In the genomic region with DNA sequence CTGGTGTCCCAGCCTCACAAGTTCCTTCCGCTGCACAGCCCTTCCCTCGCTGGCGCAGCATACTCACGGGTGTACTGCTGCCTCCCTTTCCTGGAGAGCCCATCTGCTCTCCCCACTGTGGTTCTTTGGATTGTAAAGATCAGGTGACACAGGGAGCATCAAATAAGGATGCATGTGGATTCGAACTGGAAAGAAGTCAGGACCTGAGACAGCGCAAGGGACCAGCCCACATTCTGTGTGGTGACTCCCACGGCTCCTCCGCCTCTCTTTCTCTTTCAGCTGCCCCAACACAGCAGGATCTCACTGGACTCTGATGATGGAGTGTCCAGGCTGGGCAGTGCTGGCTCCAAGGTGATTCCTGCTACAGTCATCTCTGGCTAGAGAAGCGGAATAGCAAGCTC, we compare ENCODE assay signal across 18 cellular contexts. TPM values are rescaled to one million over a fixed set of nuclear protein-coding genes. Genes with fewer than 3 reads are reported as not detected.
DNase-seq lines count a peak whose midpoint lies in the region; ATAC-seq and TF ChIP-seq lines count a peak whose summit lies in the region.
"Had no signal": no experiment of that assay in that cellular context is flagged by ENCODE, and none has a peak within 500 bp of the region (broad histone marks: within the 10 kb centered on the region; RNA-seq: fewer than 3 reads in every experiment).

No MANE protein-coding gene starts in this region.

- H3K4me2 ChIP-seq in fibroblast of lung (ENCODE audit: extremely low read depth, insufficient read depth, low read length): no peak overlapping the region

- peaks cover 77% of the 10 kb centered on the region for H3K36me3 Mint-ChIP-seq in MCF 10A (ENCODE audit: insufficient read depth, unreplicated experiment)
- peaks cover 0 to 2% of the 10 kb centered on the region in 2 donors for H3K36me3 Mint-ChIP-seq in activated T-cell treated with anti-CD3 and anti-CD28 coated beads, Interleukin-2, amount 50 U/mL, for 72 hours (ENCODE audit: insufficient read depth in 2 of 2)

- H3K9me3 ChIP-seq in breast epithelium (no peaks in the 10 kb centered on the region), SJSA1 (replicated peaks) (no peaks in the 10 kb centered on the region), fibroblast of lung (ENCODE audit: control insufficient read depth, insufficient read depth, low read depth, low read length) (no peaks in the 10 kb centered on the region), heart left ventricle (no peaks in the 10 kb centered on the region)
- H3K9me3 ChIP-seq: mucosa of descending colon, suprapubic skin had no signal

- H3K79me2 ChIP-seq in fibroblast of lung (ENCODE audit: control insufficient read depth, insufficient read depth, low read length): no peaks in the 10 kb centered on the region
- H3K79me2 ChIP-seq: parathyroid adenoma had no signal

- H3K27ac Mint-ChIP-seq in MCF 10A (ENCODE audit: low read depth, unreplicated experiment): peak overlapping the region; percentile 49
- H3K27ac Mint-ChIP-seq in activated T-cell treated with anti-CD3 and anti-CD28 coated beads, Interleukin-2, amount 50 U/mL, for 72 hours: no peak overlapping the region

- H3K4me3 Mint-ChIP-seq in MCF 10A (ENCODE audit: unreplicated experiment): no peak overlapping the region
- H3K4me3 Mint-ChIP-seq in activated T-cell treated with anti-CD3 and anti-CD28 coated beads, Interleukin-2, amount 50 U/mL, for 72 hours: no peak overlapping the region

- H2AFZ ChIP-seq in fibroblast of lung (ENCODE audit: low read length): no peak overlapping the region
- H2AFZ ChIP-seq: parathyroid adenoma had no signal

- no peaks in the 10 kb centered on the region for H3K27me3 Mint-ChIP-seq in MCF 10A (ENCODE audit: insufficient read depth, unreplicated experiment)
- H3K27me3 Mint-ChIP-seq in activated T-cell treated with anti-CD3 and anti-CD28 coated beads, Interleukin-2, amount 50 U/mL, for 72 hours (ENCODE audit: low read depth): no peaks in the 10 kb centered on the region

- H3K27ac ChIP-seq in breast epithelium: no peak overlapping the region
- H3K27ac ChIP-seq in SJSA1: peak overlapping the region; percentile 72
- peak overlapping the region; percentile 33 for H3K27ac ChIP-seq in fibroblast of lung (ENCODE audit: insufficient read depth, low read length)
- no peak overlapping the region for H3K27ac ChIP-seq in heart left ventricle
- H3K27ac ChIP-seq: parathyroid adenoma, suprapubic skin had no signal

- BruUV-seq in MCF 10A (replicated peaks; lab: Mats Ljungman, UMichigan): no TSS peak

- DNase-seq in MCF 10A (ENCODE audit: unreplicated experiment): no peak
- DNase-seq in breast epithelium (ENCODE audit: low spot score in 2 of 2): no peak
- DNase-seq in SJSA1 (ENCODE audit: low read depth in 1 of 2, low spot score in 2 of 2): peak in 1 of 2 experiments; percentile 11
- DNase-seq in fibroblast of lung (ENCODE audit: low read depth in 2 of 2): peak in 1 of 2 donors; percentile 51
- DNase-seq in COR-L47 (lab: John Stamatoyannopoulos, UW): no peak
- no peak for DNase-seq in activated T-cell treated with anti-CD3 and anti-CD28 coated beads, Interleukin-2, amount 50 U/mL, for 72 hours
- DNase-seq in DMS153 (lab: John Stamatoyannopoulos, UW): no peak
- no peak for DNase-seq in heart left ventricle
- DNase-seq: activated CD4-positive, alpha-beta T cell treated with anti-CD3 and anti-CD28 coated beads, Interleukin-2, amount 50 U/mL, for 48 hours; anterior cingulate cortex; foreskin melanocyte; mucosa of descending colon; NCI-H1417 treated with DMSO at 0.1 percent for 48 hours; NCI-H526; RPMI8226; T-helper 9 cell had no signal

- no peaks in the 10 kb centered on the region for H4K20me1 ChIP-seq in fibroblast of lung (ENCODE audit: control insufficient read depth, extremely low read depth, insufficient read depth, low read length)

- TF ChIP-seq CTCF in MCF 10A (IDR thresholded peaks at IDR 0.05; ENCODE audit: unreplicated experiment): no peak
- no peak for TF ChIP-seq CTCF in breast epithelium (IDR thresholded peaks at IDR 0.05)
- no peak for TF ChIP-seq CTCF in fibroblast of lung (conservative IDR thresholded peaks at IDR 0.05 in 1 of 2, IDR thresholded peaks at IDR 0.05 in 1 of 2; ENCODE audit: low read depth in 1 of 2, low read length in 2 of 2)
- no peak for TF ChIP-seq CTCF in heart left ventricle (IDR thresholded peaks at IDR 0.05)

- TF ChIP-seq POLR2A in breast epithelium (IDR thresholded peaks at IDR 0.05) (no peak), heart left ventricle (IDR thresholded peaks at IDR 0.05) (no peak)

- POLR2A ChIA-PET in MCF 10A (lab: Yijun Ruan, JAX): interaction anchor here (0.7 to 2.9 kb wide), 4 partner anchors 8 to 137 kb away, joined by 3 to 13 read pairs (median 8); a partner anchor contains a TSS

- 84 to 90% (median 85%) methylated on average over 9 of the region's 9 CpGs for WGBS in heart left ventricle, 4 donors

- H3K9ac ChIP-seq in fibroblast of lung (ENCODE audit: insufficient read depth, low read length): no peak overlapping the region
- H3K9ac ChIP-seq: parathyroid adenoma had no signal

- peaks cover 0 to 6% of the 10 kb centered on the region in 2 donors for H3K4me1 ChIP-seq in breast epithelium
- peaks cover 24% of the 10 kb centered on the region for H3K4me1 ChIP-seq in SJSA1 (replicated peaks)
- peaks cover 12% of the 10 kb centered on the region for H3K4me1 ChIP-seq in fibroblast of lung (ENCODE audit: control insufficient read depth, extremely low read depth, insufficient read depth, low read length)
- H3K4me1 ChIP-seq in heart left ventricle: peaks cover 0 to 50% (median 23%) of the 10 kb centered on the region in 12 donors
- H3K4me1 ChIP-seq: parathyroid adenoma had no signal

- CTCF ChIA-PET in MCF 10A (lab: Yijun Ruan, JAX): interaction anchor here (0.7 to 3.0 kb wide), 7 partner anchors 10 to 317 kb away, joined by 3 to 13 read pairs (median 3); no protein-coding TSS in a partner anchor

- H3K36me3 ChIP-seq in breast epithelium: no peaks in the 10 kb centered on the region
- peaks cover 29% of the 10 kb centered on the region for H3K36me3 ChIP-seq in SJSA1
- H3K36me3 ChIP-seq in fibroblast of lung (ENCODE audit: control insufficient read depth, insufficient read depth, low read length): peaks cover 4% of the 10 kb centered on the region
- peaks cover 0 to 76% (median 59%) of the 10 kb centered on the region in 9 donors for H3K36me3 ChIP-seq in heart left ventricle

- intact Hi-C loops in MCF 10A (cut with micrococcal nuclease): no loop called here
- intact Hi-C loops in breast epithelium (cut with DNase I; ENCODE audit: low total_unique reads): no loop called here
- intact Hi-C loops in heart left ventricle (cut with DNase I): loop anchor here in 1 of 10 donors (10.0 kb wide), 1 partner anchor 1028 kb away; no protein-coding TSS in a partner anchor

- H3K4me3 ChIP-seq in breast epithelium (no peak overlapping the region), SJSA1 (no peak overlapping the region), fibroblast of lung (replicated peaks in 1 of 4; ENCODE audit: control extremely low read depth in 1 of 4, insufficient read depth in 1 of 4, low read depth in 3 of 4, low read length in 4 of 4) (no peak overlapping the region), heart left ventricle (no peak overlapping the region)
- H3K4me3 ChIP-seq: mucosa of descending colon, suprapubic skin had no signal

- ATAC-seq in activated T-cell treated with anti-CD3 and anti-CD28 coated beads, Interleukin-2, amount 50 U/mL, for 72 hours (replicated peaks in 1 of 2): no peak
- ATAC-seq in heart left ventricle: no peak
- ATAC-seq: mucosa of descending colon had no signal

- H3K27me3 ChIP-seq in breast epithelium (no peaks in the 10 kb centered on the region), SJSA1 (replicated peaks) (no peaks in the 10 kb centered on the region), fibroblast of lung (ENCODE audit: control insufficient read depth, insufficient read depth, low read length) (no peaks in the 10 kb centered on the region), heart left ventricle (no peaks in the 10 kb centered on the region)
- H3K27me3 ChIP-seq: suprapubic skin had no signal

- H3K9me3 Mint-ChIP-seq in MCF 10A (ENCODE audit: unreplicated experiment): no peaks in the 10 kb centered on the region
- no peaks in the 10 kb centered on the region for H3K9me3 Mint-ChIP-seq in activated T-cell treated with anti-CD3 and anti-CD28 coated beads, Interleukin-2, amount 50 U/mL, for 72 hours

- peaks cover 6% of the 10 kb centered on the region for H3K4me1 Mint-ChIP-seq in MCF 10A (ENCODE audit: insufficient read depth, unreplicated experiment)
- no peaks in the 10 kb centered on the region for H3K4me1 Mint-ChIP-seq in activated T-cell treated with anti-CD3 and anti-CD28 coated beads, Interleukin-2, amount 50 U/mL, for 72 hours (ENCODE audit: low read depth)

RNA-seq across cellular contexts. Expression of a gene that starts 8.1 kb away (rescaled TPM):
- total RNA-seq in MCF 10A (2022): 30.1 and 37.8 TPM in 2 replicates
- 10 to 100 TPM; 49.2 to 99.4 (median 97.5) TPM for total RNA-seq in breast epithelium
- total RNA-seq in SJSA1 (2014; rRNA removed; shearing (Covaris generic)): 12.2 and 33.5 TPM in 2 replicates
- total RNA-seq in fibroblast of lung: 112 and 123 TPM in 2 replicates
- polyA plus RNA-seq in fibroblast of lung: 31.6 and 36.3 TPM in 2 replicates
- polyA plus RNA-seq in fibroblast of lung (2012): 26.1 and 28.4 TPM in 2 replicates
- polyA minus RNA-seq in fibroblast of lung (ENCODE audit: low replicate concordance): 21.5 and 29.9 TPM in 2 replicates
- 10 to 100 TPM; 10.4 to 12.2 TPM for total RNA-seq in activated T-cell treated with anti-CD3 and anti-CD28 coated beads, Interleukin-2, amount 50 U/mL, for 72 hours
- total RNA-seq in heart left ventricle: 100 to 1,000 TPM in 7 of 9 donors, 10 to 100 TPM in 2; 87.0 to 334 (median 162) TPM
- 10 to 100 TPM; 31.0 to 46.3 TPM for polyA plus RNA-seq in heart left ventricle

RNA-seq across cellular contexts. Expression of a gene that starts 15.9 kb away (rescaled TPM):
- total RNA-seq in MCF 10A (2022): not detected in 2 replicates
- total RNA-seq in breast epithelium: under 1 TPM in 2 of 3 donors, not detected in 1; under 0.01 to 0.59 TPM
- total RNA-seq in SJSA1 (2014; rRNA removed; shearing (Covaris generic)): 0.03 TPM in 1 of 2 replicates, not detected in the other
- not detected in 2 replicates for total RNA-seq in fibroblast of lung
- polyA plus RNA-seq in fibroblast of lung: 0.01 TPM in 1 of 2 replicates, not detected in the other
- not detected in 2 replicates for polyA plus RNA-seq in fibroblast of lung (2012)
- not detected in 2 replicates for polyA minus RNA-seq in fibroblast of lung (ENCODE audit: low replicate concordance)
- total RNA-seq in activated T-cell treated with anti-CD3 and anti-CD28 coated beads, Interleukin-2, amount 50 U/mL, for 72 hours: under 1 TPM in 1 of 2 donors, not detected in 1; 0.02 TPM
- 1 to 10 TPM in 4 of 9 donors, under 1 TPM in 5; 0.30 to 2.0 (median 0.97) TPM for total RNA-seq in heart left ventricle
- under 1 TPM; 0.01 to 0.46 TPM for polyA plus RNA-seq in heart left ventricle

RNA-seq across cellular contexts. Expression of a gene that starts 44.8 kb away (rescaled TPM):
- total RNA-seq in MCF 10A (2022) (not detected in 2 replicates), breast epithelium (not detected), fibroblast of lung (not detected in 2 replicates), heart left ventricle (not detected)
- not detected in 2 replicates for total RNA-seq in SJSA1 (2014; rRNA removed; shearing (Covaris generic))
- polyA plus RNA-seq in fibroblast of lung (not detected in 2 replicates), heart left ventricle (not detected)
- not detected in 2 replicates for polyA plus RNA-seq in fibroblast of lung (2012)
- polyA minus RNA-seq in fibroblast of lung (ENCODE audit: low replicate concordance): not detected in 2 replicates
- not detected for total RNA-seq in activated T-cell treated with anti-CD3 and anti-CD28 coated beads, Interleukin-2, amount 50 U/mL, for 72 hours
- total RNA-seq: suprapubic skin had no signal

Comparison
In these comparisons a context has a peak if more than half of its experiments do, and no peak if none do; other contexts are left out.
1. H3K27ac ChIP-seq: peak in SJSA1 (single experiment) and fibroblast of lung (single experiment); none in breast epithelium (0 of 2) and heart left ventricle (0 of 12).